ENCODE assay signal across 14 cellular contexts in the genomic region with DNA sequence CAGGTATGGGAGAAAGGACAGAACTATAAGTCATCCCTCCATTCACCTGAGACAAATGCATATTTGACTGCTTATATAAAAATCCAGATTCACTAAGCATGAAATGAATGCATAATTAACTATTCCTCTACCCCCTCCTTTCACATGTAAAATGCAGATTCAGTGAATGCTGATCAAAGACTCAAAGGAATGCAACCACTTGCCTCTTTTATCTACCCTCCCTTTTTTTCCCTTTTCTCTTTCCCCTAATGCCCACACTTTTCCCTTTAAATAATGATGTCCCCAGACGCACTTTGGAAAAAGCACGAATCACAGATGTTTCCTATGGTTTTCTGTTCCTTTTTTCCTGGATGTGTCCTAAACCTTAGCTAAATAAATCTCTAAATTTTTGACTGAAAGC. TPM values are rescaled to one million over a fixed set of nuclear protein-coding genes. Genes with fewer than 3 reads are reported as not detected.
DNase-seq lines count a peak whose midpoint lies in the region; ATAC-seq and TF ChIP-seq lines count a peak whose summit lies in the region.
"Had no signal": no experiment of that assay in that cellular context is flagged by ENCODE, and none has a peak within 500 bp of the region (broad histone marks: within the 10 kb centered on the region; RNA-seq: fewer than 3 reads in every experiment).

No MANE protein-coding gene starts in this region.

- CTCF ChIA-PET in CD4-positive, alpha-beta T cell (lab: Charles Lee): no interaction called here

- H3K36me3 ChIP-seq in HUES6 (ENCODE audit: control insufficient read depth, insufficient read depth, low read length): no peaks in the 10 kb centered on the region
- H3K36me3 ChIP-seq: colonic mucosa had no signal

- peak overlapping the region; percentile 68 for H3K9ac ChIP-seq in HUES6 (ENCODE audit: low read length)

- H3K36me3 Mint-ChIP-seq in CD4-positive, alpha-beta T cell (ENCODE audit: low read depth): peaks cover 7% of the 10 kb centered on the region
- no peaks in the 10 kb centered on the region for H3K36me3 Mint-ChIP-seq in natural killer cell
- no peaks in the 10 kb centered on the region for H3K36me3 Mint-ChIP-seq in endothelial cell (ENCODE audit: low read depth, unreplicated experiment)
- H3K36me3 Mint-ChIP-seq: stimulated activated naive B cell treated with anti-CD40 and anti-IgM and Interleukin-4, amounts not matched to agents 10 μg/mL and 1 μg/mL and 100 μg/mL, for 72 hours had no signal

- peak overlapping the region; percentile 54 for H3K4me3 Mint-ChIP-seq in CD4-positive, alpha-beta T cell
- H3K4me3 Mint-ChIP-seq in natural killer cell (peak overlapping the region; percentile 70), endothelial cell (ENCODE audit: unreplicated experiment) (no peak overlapping the region)
- H3K4me3 Mint-ChIP-seq: stimulated activated naive B cell treated with anti-CD40 and anti-IgM and Interleukin-4, amounts not matched to agents 10 μg/mL and 1 μg/mL and 100 μg/mL, for 72 hours had no signal

- intact Hi-C loops in CD4-positive, alpha-beta T cell (cut with DNase I, micrococcal nuclease): loop anchor here (2.0 to 10.0 kb wide), 2 partner anchors 21 to 103 kb away; no protein-coding TSS in a partner anchor
- intact Hi-C loops in natural killer cell (cut with micrococcal nuclease): no loop called here

- ATAC-seq in CD4-positive, alpha-beta T cell (ENCODE audit: poor library complexity): no peak
- no peak for ATAC-seq in natural killer cell
- ATAC-seq in GM18861 (IDR thresholded peaks at IDR 0.05; ENCODE audit: unreplicated experiment): no peak
- ATAC-seq in HG03342 (IDR thresholded peaks at IDR 0.05; ENCODE audit: unreplicated experiment): no peak

- H3K27me3 ChIP-seq in CD4-positive, alpha-beta T cell (ENCODE audit: control insufficient read depth, insufficient read depth, low read length): no peaks in the 10 kb centered on the region
- no peaks in the 10 kb centered on the region for H3K27me3 ChIP-seq in HUES6 (ENCODE audit: control insufficient read depth, insufficient read depth, low read length)
- H3K27me3 ChIP-seq: colonic mucosa had no signal

- H3K9me3 Mint-ChIP-seq in CD4-positive, alpha-beta T cell: no peaks in the 10 kb centered on the region
- H3K9me3 Mint-ChIP-seq in natural killer cell (no peaks in the 10 kb centered on the region), endothelial cell (ENCODE audit: unreplicated experiment) (no peaks in the 10 kb centered on the region)
- H3K9me3 Mint-ChIP-seq: stimulated activated naive B cell treated with anti-CD40 and anti-IgM and Interleukin-4, amounts not matched to agents 10 μg/mL and 1 μg/mL and 100 μg/mL, for 72 hours had no signal

- peaks cover 48% of the 10 kb centered on the region for H3K4me1 ChIP-seq in HUES6 (ENCODE audit: control insufficient read depth, insufficient read depth, low read length)

- no peak for DNase-seq in CD4-positive, alpha-beta T cell
- DNase-seq in caudate nucleus (lab: John Stamatoyannopoulos, UW) (no peak), natural killer cell (no peak), endothelial cell (ENCODE audit: low spot score) (no peak), hippocampal formation (lab: John Stamatoyannopoulos, UW) (no peak)
- DNase-seq: activated naive CD4-positive, alpha-beta T cell treated with anti-CD3 and anti-CD28 coated beads, Interleukin-2, amount 50 U/mL, for 16 hours; NCI-H2227 treated with DMSO at 0.1 percent for 48 hours; stimulated activated CD4-positive, alpha-beta T cell treated with anti-CD3 and anti-CD28 coated beads, Interleukin-4, amount 100 ng/mL, for 1 hour; stimulated activated naive B cell treated with anti-CD40 and anti-IgM and Interleukin-4, amounts not matched to agents 10 μg/mL and 1 μg/mL and 100 μg/mL, for 72 hours had no signal

- peak overlapping the region; percentile 98 for H3K27ac Mint-ChIP-seq in CD4-positive, alpha-beta T cell
- H3K27ac Mint-ChIP-seq in natural killer cell (peak overlapping the region; percentile 93 to 97), endothelial cell (ENCODE audit: unreplicated experiment) (no peak overlapping the region)
- H3K27ac Mint-ChIP-seq: stimulated activated naive B cell treated with anti-CD40 and anti-IgM and Interleukin-4, amounts not matched to agents 10 μg/mL and 1 μg/mL and 100 μg/mL, for 72 hours had no signal

- POLR2A ChIA-PET in CD4-positive, alpha-beta T cell (lab: Charles Lee): interaction anchor here (0.7 to 3.8 kb wide), 12 partner anchors 11 to 1653 kb away, joined by 3 to 44 read pairs (median 4); a partner anchor contains a TSS

- TF ChIP-seq CTCF in CD4-positive, alpha-beta T cell (IDR thresholded peaks at IDR 0.05): no peak
- TF ChIP-seq CTCF in natural killer cell (IDR thresholded peaks at IDR 0.05): no peak
- no peak for TF ChIP-seq CTCF in endothelial cell (IDR thresholded peaks at IDR 0.05; ENCODE audit: unreplicated experiment)

- H3K9me3 ChIP-seq in CD4-positive, alpha-beta T cell (ENCODE audit: control insufficient read depth, low read length): no peaks in the 10 kb centered on the region
- H3K9me3 ChIP-seq in HUES6 (ENCODE audit: control insufficient read depth, insufficient read depth, low read depth, low read length): no peaks in the 10 kb centered on the region
- H3K9me3 ChIP-seq: colonic mucosa, mucosa of descending colon had no signal

- H3K4me3 ChIP-seq in HUES6 (ENCODE audit: low read depth, low read length): peak overlapping the region; percentile 17; the same call in 1 of the 2 replicates
- H3K4me3 ChIP-seq: colonic mucosa, mucosa of descending colon had no signal

- peaks cover 89% of the 10 kb centered on the region for H3K4me1 Mint-ChIP-seq in CD4-positive, alpha-beta T cell (ENCODE audit: low read depth)
- H3K4me1 Mint-ChIP-seq in natural killer cell (peaks cover 71 to 74% of the 10 kb centered on the region in 2 donors), endothelial cell (ENCODE audit: unreplicated experiment) (peaks cover 21% of the 10 kb centered on the region)

- no peaks in the 10 kb centered on the region for H3K27me3 Mint-ChIP-seq in CD4-positive, alpha-beta T cell
- H3K27me3 Mint-ChIP-seq in natural killer cell (ENCODE audit: low read depth in 2 of 2) (no peaks in the 10 kb centered on the region), endothelial cell (ENCODE audit: unreplicated experiment) (no peaks in the 10 kb centered on the region)

- H3K27ac ChIP-seq in CD4-positive, alpha-beta T cell (ENCODE audit: low read depth, low read length): no peak overlapping the region
- peak overlapping the region; percentile 86 for H3K27ac ChIP-seq in HUES6 (ENCODE audit: low read depth, low read length)
- H3K27ac ChIP-seq in caudate nucleus (ENCODE audit: low read depth, low read length): peak overlapping the region; percentile 46
- H3K27ac ChIP-seq: colonic mucosa had no signal

RNA-seq across cellular contexts. Expression of a gene that starts 4.5 kb away (rescaled TPM):
- 10 to 100 TPM; 80.4 to 82.4 TPM for total RNA-seq in CD4-positive, alpha-beta T cell
- total RNA-seq in natural killer cell (100 to 1,000 TPM; 204 to 215 (median 210) TPM), endothelial cell (ENCODE audit: unreplicated experiment) (not detected)

RNA-seq across cellular contexts. Expression of a gene that starts 26.3 kb away (rescaled TPM):
- total RNA-seq in CD4-positive, alpha-beta T cell: not detected
- total RNA-seq in natural killer cell: 1 to 10 TPM in 1 of 3 donors, under 1 TPM in 2; 0.23 to 1.8 (median 0.38) TPM
- 0.67 TPM for total RNA-seq in endothelial cell (ENCODE audit: unreplicated experiment)

RNA-seq across cellular contexts. Expression of a gene that starts 31.0 kb away (rescaled TPM):
- under 1 TPM; 0.34 to 0.49 TPM for total RNA-seq in CD4-positive, alpha-beta T cell
- 1 to 10 TPM; 1.6 to 5.6 (median 4.6) TPM for total RNA-seq in natural killer cell
- total RNA-seq in endothelial cell (ENCODE audit: unreplicated experiment): not detected

RNA-seq across cellular contexts. Expression of a gene that starts 41.2 kb away (rescaled TPM):
- under 1 TPM in 1 of 2 experiments, not detected in 1; 0.16 TPM for total RNA-seq in CD4-positive, alpha-beta T cell
- total RNA-seq in natural killer cell (1 to 10 TPM in 1 of 3 donors, under 1 TPM in 2; 0.59 to 3.0 (median 0.95) TPM), endothelial cell (ENCODE audit: unreplicated experiment) (3.8 TPM)

Comparison
In these comparisons a context has a peak if more than half of its experiments do, and no peak if none do; other contexts are left out.
1. RNA of a gene that starts 4.5 kb away (total RNA-seq): 204 to 215 TPM in natural killer cell and 80.4 to 82.4 TPM in CD4-positive, alpha-beta T cell; not detected in endothelial cell (single experiment); every median in the first group is over 10 times any median in the second.